In the genomic region with DNA sequence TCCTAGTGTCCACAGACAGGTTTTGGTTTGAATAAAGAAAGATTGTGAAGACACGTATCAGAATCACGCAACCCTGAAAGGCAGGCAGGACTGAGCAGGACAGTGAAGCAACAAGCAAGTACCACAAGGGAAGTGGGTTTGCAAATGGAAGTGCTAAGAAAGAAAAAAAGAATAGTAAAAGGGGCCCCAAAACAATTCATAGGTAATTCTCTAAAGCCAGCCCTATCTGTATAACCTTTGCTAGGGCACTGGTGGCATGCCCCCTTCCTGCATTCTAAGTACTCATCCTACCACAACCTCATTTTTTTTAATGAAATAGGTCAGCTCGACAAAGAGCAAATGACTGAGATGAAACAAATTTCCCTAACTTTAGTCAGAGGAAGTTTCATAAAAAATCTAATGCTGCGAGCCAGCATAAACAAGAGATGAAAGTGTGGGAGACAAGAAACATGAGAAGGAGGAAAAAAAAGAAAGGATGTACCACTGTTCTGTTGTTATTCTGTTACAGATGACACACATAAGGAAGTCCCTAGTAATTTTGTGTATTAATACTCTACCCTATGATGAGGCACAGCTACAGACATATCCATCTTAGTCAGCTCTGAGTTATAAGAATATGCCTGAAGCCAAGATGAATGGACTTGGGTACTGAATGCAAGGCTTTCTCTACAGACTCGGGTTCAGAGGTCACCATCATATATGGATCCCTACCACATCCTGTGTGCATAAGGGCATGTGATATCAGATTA, we compare ENCODE assay signal across 1 cellular context.
TF ChIP-seq lines count a peak whose summit lies in the region.

No MANE protein-coding gene starts in this region.

TF ChIP-seq in GM12878, 131 proteins besides CTCF, POLR2A, EP300 and RAD21 (continued from another document):
- TF ChIP-seq, protein P1, sequence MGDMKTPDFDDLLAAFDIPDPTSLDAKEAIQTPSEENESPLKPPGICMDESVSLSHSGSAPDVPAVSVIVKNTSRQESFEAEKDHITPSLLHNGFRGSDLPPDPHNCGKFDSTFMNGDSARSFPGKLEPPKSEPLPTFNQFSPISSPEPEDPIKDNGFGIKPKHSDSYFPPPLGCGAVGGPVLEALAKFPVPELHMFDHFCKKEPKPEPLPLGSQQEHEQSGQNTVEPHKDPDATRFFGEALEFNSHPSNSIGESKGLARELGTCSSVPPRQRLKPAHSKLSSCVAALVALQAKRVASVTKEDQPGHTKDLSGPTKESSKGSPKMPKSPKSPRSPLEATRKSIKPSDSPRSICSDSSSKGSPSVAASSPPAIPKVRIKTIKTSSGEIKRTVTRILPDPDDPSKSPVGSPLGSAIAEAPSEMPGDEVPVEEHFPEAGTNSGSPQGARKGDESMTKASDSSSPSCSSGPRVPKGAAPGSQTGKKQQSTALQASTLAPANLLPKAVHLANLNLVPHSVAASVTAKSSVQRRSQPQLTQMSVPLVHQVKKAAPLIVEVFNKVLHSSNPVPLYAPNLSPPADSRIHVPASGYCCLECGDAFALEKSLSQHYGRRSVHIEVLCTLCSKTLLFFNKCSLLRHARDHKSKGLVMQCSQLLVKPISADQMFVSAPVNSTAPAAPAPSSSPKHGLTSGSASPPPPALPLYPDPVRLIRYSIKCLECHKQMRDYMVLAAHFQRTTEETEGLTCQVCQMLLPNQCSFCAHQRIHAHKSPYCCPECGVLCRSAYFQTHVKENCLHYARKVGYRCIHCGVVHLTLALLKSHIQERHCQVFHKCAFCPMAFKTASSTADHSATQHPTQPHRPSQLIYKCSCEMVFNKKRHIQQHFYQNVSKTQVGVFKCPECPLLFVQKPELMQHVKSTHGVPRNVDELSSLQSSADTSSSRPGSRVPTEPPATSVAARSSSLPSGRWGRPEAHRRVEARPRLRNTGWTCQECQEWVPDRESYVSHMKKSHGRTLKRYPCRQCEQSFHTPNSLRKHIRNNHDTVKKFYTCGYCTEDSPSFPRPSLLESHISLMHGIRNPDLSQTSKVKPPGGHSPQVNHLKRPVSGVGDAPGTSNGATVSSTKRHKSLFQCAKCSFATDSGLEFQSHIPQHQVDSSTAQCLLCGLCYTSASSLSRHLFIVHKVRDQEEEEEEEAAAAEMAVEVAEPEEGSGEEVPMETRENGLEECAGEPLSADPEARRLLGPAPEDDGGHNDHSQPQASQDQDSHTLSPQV (IDR thresholded peaks at IDR 0.05), result no peak
- TF ChIP-seq ASH2L (IDR thresholded peaks at IDR 0.05; ENCODE audit: borderline replicate concordance, low read depth), result no peak
- TF ChIP-seq PAX8 (IDR thresholded peaks at IDR 0.05), result no peak
- TF ChIP-seq EZH2 (IDR thresholded peaks at IDR 0.05; ENCODE audit: borderline replicate concordance, control insufficient read depth, low read depth, low read length), result no peak
- no peak for TF ChIP-seq STAT3 (IDR thresholded peaks at IDR 0.05; ENCODE audit: low read depth, low read length)
- TF ChIP-seq CREM (IDR thresholded peaks at IDR 0.05; ENCODE audit: low read depth), result no peak
- TF ChIP-seq PAX5 (IDR thresholded peaks at IDR 0.05; ENCODE audit: borderline replicate concordance, low read depth, low read length), result no peak
- TF ChIP-seq ZNF384 (IDR thresholded peaks at IDR 0.05; ENCODE audit: borderline replicate concordance, low read depth, low read length), result no peak
- TF ChIP-seq, protein P2, sequence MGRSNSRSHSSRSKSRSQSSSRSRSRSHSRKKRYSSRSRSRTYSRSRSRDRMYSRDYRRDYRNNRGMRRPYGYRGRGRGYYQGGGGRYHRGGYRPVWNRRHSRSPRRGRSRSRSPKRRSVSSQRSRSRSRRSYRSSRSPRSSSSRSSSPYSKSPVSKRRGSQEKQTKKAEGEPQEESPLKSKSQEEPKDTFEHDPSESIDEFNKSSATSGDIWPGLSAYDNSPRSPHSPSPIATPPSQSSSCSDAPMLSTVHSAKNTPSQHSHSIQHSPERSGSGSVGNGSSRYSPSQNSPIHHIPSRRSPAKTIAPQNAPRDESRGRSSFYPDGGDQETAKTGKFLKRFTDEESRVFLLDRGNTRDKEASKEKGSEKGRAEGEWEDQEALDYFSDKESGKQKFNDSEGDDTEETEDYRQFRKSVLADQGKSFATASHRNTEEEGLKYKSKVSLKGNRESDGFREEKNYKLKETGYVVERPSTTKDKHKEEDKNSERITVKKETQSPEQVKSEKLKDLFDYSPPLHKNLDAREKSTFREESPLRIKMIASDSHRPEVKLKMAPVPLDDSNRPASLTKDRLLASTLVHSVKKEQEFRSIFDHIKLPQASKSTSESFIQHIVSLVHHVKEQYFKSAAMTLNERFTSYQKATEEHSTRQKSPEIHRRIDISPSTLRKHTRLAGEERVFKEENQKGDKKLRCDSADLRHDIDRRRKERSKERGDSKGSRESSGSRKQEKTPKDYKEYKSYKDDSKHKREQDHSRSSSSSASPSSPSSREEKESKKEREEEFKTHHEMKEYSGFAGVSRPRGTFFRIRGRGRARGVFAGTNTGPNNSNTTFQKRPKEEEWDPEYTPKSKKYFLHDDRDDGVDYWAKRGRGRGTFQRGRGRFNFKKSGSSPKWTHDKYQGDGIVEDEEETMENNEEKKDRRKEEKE (IDR thresholded peaks at IDR 0.05), result no peak
- no peak for TF ChIP-seq FOS (IDR thresholded peaks at IDR 0.05; ENCODE audit: borderline replicate concordance, extremely low read depth, insufficient read length)
- no peak for TF ChIP-seq NBN (IDR thresholded peaks at IDR 0.05)
- TF ChIP-seq, protein P3, sequence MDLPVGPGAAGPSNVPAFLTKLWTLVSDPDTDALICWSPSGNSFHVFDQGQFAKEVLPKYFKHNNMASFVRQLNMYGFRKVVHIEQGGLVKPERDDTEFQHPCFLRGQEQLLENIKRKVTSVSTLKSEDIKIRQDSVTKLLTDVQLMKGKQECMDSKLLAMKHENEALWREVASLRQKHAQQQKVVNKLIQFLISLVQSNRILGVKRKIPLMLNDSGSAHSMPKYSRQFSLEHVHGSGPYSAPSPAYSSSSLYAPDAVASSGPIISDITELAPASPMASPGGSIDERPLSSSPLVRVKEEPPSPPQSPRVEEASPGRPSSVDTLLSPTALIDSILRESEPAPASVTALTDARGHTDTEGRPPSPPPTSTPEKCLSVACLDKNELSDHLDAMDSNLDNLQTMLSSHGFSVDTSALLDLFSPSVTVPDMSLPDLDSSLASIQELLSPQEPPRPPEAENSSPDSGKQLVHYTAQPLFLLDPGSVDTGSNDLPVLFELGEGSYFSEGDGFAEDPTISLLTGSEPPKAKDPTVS (IDR thresholded peaks at IDR 0.05; ENCODE audit: low read depth, low read length), result no peak
- TF ChIP-seq NFXL1 (IDR thresholded peaks at IDR 0.05; ENCODE audit: borderline replicate concordance), result no peak
- TF ChIP-seq, protein P4, sequence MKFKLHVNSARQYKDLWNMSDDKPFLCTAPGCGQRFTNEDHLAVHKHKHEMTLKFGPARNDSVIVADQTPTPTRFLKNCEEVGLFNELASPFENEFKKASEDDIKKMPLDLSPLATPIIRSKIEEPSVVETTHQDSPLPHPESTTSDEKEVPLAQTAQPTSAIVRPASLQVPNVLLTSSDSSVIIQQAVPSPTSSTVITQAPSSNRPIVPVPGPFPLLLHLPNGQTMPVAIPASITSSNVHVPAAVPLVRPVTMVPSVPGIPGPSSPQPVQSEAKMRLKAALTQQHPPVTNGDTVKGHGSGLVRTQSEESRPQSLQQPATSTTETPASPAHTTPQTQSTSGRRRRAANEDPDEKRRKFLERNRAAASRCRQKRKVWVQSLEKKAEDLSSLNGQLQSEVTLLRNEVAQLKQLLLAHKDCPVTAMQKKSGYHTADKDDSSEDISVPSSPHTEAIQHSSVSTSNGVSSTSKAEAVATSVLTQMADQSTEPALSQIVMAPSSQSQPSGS (IDR thresholded peaks at IDR 0.05; ENCODE audit: low read length), result peak; percentile 32; the same call in 1 of the 2 replicates
- TF ChIP-seq, protein P5, sequence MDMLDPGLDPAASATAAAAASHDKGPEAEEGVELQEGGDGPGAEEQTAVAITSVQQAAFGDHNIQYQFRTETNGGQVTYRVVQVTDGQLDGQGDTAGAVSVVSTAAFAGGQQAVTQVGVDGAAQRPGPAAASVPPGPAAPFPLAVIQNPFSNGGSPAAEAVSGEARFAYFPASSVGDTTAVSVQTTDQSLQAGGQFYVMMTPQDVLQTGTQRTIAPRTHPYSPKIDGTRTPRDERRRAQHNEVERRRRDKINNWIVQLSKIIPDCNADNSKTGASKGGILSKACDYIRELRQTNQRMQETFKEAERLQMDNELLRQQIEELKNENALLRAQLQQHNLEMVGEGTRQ (IDR thresholded peaks at IDR 0.05; ENCODE audit: borderline replicate concordance, low read depth, low read length), result no peak
- TF ChIP-seq GABPA (IDR thresholded peaks at IDR 0.05; ENCODE audit: low read depth), result no peak
- no peak for TF ChIP-seq MTA2 (IDR thresholded peaks at IDR 0.05; ENCODE audit: low read depth)
- TF ChIP-seq, protein P6, sequence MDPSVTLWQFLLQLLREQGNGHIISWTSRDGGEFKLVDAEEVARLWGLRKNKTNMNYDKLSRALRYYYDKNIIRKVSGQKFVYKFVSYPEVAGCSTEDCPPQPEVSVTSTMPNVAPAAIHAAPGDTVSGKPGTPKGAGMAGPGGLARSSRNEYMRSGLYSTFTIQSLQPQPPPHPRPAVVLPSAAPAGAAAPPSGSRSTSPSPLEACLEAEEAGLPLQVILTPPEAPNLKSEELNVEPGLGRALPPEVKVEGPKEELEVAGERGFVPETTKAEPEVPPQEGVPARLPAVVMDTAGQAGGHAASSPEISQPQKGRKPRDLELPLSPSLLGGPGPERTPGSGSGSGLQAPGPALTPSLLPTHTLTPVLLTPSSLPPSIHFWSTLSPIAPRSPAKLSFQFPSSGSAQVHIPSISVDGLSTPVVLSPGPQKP (IDR thresholded peaks at IDR 0.05; ENCODE audit: low read depth, low read length), result no peak
- TF ChIP-seq TCF7 (IDR thresholded peaks at IDR 0.05; ENCODE audit: borderline replicate concordance), result no peak
- no peak for TF ChIP-seq PML (IDR thresholded peaks at IDR 0.05; ENCODE audit: low read length)
- no peak for TF ChIP-seq HDGF (IDR thresholded peaks at IDR 0.05)
- TF ChIP-seq KAT2A (conservative IDR thresholded peaks at IDR 0.05; ENCODE audit: control insufficient read depth, low read depth, low read length), result no peak
- TF ChIP-seq RBBP5 (conservative IDR thresholded peaks at IDR 0.05), result no peak
- TF ChIP-seq NFIC (IDR thresholded peaks at IDR 0.05; ENCODE audit: low read depth, low read length), result peak; percentile 66
- TF ChIP-seq, protein P7, sequence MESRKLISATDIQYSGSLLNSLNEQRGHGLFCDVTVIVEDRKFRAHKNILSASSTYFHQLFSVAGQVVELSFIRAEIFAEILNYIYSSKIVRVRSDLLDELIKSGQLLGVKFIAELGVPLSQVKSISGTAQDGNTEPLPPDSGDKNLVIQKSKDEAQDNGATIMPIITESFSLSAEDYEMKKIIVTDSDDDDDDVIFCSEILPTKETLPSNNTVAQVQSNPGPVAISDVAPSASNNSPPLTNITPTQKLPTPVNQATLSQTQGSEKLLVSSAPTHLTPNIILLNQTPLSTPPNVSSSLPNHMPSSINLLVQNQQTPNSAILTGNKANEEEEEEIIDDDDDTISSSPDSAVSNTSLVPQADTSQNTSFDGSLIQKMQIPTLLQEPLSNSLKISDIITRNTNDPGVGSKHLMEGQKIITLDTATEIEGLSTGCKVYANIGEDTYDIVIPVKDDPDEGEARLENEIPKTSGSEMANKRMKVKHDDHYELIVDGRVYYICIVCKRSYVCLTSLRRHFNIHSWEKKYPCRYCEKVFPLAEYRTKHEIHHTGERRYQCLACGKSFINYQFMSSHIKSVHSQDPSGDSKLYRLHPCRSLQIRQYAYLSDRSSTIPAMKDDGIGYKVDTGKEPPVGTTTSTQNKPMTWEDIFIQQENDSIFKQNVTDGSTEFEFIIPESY (IDR thresholded peaks at IDR 0.05), result no peak
- TF ChIP-seq RB1 (IDR thresholded peaks at IDR 0.05; ENCODE audit: borderline replicate concordance), result no peak
- peak; percentile 60; the same call in 1 of the 2 replicates for TF ChIP-seq NR2C1 (IDR thresholded peaks at IDR 0.05)
- TF ChIP-seq, protein P8, sequence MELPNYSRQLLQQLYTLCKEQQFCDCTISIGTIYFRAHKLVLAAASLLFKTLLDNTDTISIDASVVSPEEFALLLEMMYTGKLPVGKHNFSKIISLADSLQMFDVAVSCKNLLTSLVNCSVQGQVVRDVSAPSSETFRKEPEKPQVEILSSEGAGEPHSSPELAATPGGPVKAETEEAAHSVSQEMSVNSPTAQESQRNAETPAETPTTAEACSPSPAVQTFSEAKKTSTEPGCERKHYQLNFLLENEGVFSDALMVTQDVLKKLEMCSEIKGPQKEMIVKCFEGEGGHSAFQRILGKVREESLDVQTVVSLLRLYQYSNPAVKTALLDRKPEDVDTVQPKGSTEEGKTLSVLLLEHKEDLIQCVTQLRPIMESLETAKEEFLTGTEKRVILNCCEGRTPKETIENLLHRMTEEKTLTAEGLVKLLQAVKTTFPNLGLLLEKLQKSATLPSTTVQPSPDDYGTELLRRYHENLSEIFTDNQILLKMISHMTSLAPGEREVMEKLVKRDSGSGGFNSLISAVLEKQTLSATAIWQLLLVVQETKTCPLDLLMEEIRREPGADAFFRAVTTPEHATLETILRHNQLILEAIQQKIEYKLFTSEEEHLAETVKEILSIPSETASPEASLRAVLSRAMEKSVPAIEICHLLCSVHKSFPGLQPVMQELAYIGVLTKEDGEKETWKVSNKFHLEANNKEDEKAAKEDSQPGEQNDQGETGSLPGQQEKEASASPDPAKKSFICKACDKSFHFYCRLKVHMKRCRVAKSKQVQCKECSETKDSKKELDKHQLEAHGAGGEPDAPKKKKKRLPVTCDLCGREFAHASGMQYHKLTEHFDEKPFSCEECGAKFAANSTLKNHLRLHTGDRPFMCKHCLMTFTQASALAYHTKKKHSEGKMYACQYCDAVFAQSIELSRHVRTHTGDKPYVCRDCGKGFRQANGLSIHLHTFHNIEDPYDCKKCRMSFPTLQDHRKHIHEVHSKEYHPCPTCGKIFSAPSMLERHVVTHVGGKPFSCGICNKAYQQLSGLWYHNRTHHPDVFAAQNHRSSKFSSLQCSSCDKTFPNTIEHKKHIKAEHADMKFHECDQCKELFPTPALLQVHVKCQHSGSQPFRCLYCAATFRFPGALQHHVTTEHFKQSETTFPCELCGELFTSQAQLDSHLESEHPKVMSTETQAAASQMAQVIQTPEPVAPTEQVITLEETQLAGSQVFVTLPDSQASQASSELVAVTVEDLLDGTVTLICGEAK (IDR thresholded peaks at IDR 0.05; ENCODE audit: borderline replicate concordance), result no peak
- TF ChIP-seq SMARCA5 (IDR thresholded peaks at IDR 0.05), result no peak
- no peak for TF ChIP-seq ESRRA (IDR thresholded peaks at IDR 0.05; ENCODE audit: low read length)
